9 cellular contexts compared by ENCODE assay signal in the genomic region with DNA sequence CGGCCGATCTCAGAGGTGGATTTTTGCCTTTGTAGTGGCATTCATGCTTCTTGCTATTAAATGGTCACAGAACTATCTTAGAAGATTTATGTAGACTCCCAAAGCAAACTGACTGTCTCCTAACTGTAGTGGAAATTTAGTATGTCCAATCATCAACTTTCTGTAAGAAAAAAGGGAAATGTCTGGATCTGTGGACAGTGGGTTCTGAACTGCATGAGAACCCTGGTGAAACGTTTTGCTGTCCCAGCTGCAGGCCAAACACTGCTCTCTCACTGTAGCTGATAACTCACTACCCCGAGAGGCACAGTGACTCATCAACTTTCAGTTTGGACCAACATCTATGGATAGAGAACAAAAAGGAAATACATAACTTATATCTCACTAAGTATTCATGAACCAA.
DNase-seq lines count a peak whose midpoint lies in the region; ATAC-seq and TF ChIP-seq lines count a peak whose summit lies in the region.
"Had no signal": no experiment of that assay in that cellular context is flagged by ENCODE, and none has a peak within 500 bp of the region (broad histone marks: within the 10 kb centered on the region; RNA-seq: fewer than 3 reads in every experiment).

No MANE protein-coding gene starts in this region.

- no peaks in the 10 kb centered on the region for H3K36me3 ChIP-seq in CD8-positive, alpha-beta memory T cell (ENCODE audit: insufficient read depth, low read length)
- H3K36me3 ChIP-seq in ascending aorta: no peaks in the 10 kb centered on the region

- no peaks in the 10 kb centered on the region for H3K4me1 ChIP-seq in CD8-positive, alpha-beta memory T cell (ENCODE audit: insufficient read depth, low read length)
- H3K4me1 ChIP-seq in ascending aorta: peaks cover 0 to 21% of the 10 kb centered on the region in 2 donors

- DNase-seq in CD8-positive, alpha-beta memory T cell: no peak
- DNase-seq in HPDE6-E6E7 (ENCODE audit: extremely low spot score): peak; percentile 49
- DNase-seq in ascending aorta (ENCODE audit: low spot score in 2 of 2): peak; percentile 21 to 75
- DNase-seq in inferior parietal cortex (ENCODE audit: extremely low spot score): peak; percentile 70
- peak; percentile 77 for DNase-seq in superior temporal gyrus (ENCODE audit: extremely low spot score)
- DNase-seq in glutamatergic neuron: no peak
- no peak for DNase-seq in cortex of kidney (lab: John Stamatoyannopoulos, UW)

- CTCF ChIA-PET in CD8-positive, alpha-beta memory T cell (lab: Charles Lee): no interaction called here

- no peak overlapping the region for H3K4me3 Mint-ChIP-seq in CD8-positive, alpha-beta memory T cell
- H3K4me3 Mint-ChIP-seq in glutamatergic neuron (ENCODE audit: unreplicated experiment): no peak overlapping the region
- H3K4me3 Mint-ChIP-seq: IgD-negative memory B cell had no signal

- H3K27me3 ChIP-seq in CD8-positive, alpha-beta memory T cell (ENCODE audit: insufficient read depth, low read length, poor library complexity, severe bottlenecking): no peaks in the 10 kb centered on the region
- no peaks in the 10 kb centered on the region for H3K27me3 ChIP-seq in ascending aorta

- H3K27me3 Mint-ChIP-seq in CD8-positive, alpha-beta memory T cell: no peaks in the 10 kb centered on the region
- H3K27me3 Mint-ChIP-seq in glutamatergic neuron (ENCODE audit: unreplicated experiment): peaks cover 1% of the 10 kb centered on the region

- TF ChIP-seq CTCF in ascending aorta (IDR thresholded peaks at IDR 0.05) (no peak), glutamatergic neuron (IDR thresholded peaks at IDR 0.05; ENCODE audit: partially characterized antibody, unreplicated experiment) (no peak)

- H3K27ac Mint-ChIP-seq in CD8-positive, alpha-beta memory T cell: no peak overlapping the region
- no peak overlapping the region for H3K27ac Mint-ChIP-seq in glutamatergic neuron (ENCODE audit: unreplicated experiment)
- H3K27ac Mint-ChIP-seq: IgD-negative memory B cell had no signal

- no peaks in the 10 kb centered on the region for H3K36me3 Mint-ChIP-seq in CD8-positive, alpha-beta memory T cell
- no peaks in the 10 kb centered on the region for H3K36me3 Mint-ChIP-seq in glutamatergic neuron (ENCODE audit: unreplicated experiment)
- H3K36me3 Mint-ChIP-seq: IgD-negative memory B cell had no signal

- peaks cover 0 to 11% (median 3%) of the 10 kb centered on the region in 5 donors for H3K9me3 Mint-ChIP-seq in CD8-positive, alpha-beta memory T cell
- H3K9me3 Mint-ChIP-seq in glutamatergic neuron (ENCODE audit: unreplicated experiment): no peaks in the 10 kb centered on the region

- ATAC-seq in GM21360 (IDR thresholded peaks at IDR 0.05; ENCODE audit: unreplicated experiment): peak; percentile 55

- H3K4me1 Mint-ChIP-seq in CD8-positive, alpha-beta memory T cell: no peaks in the 10 kb centered on the region
- H3K4me1 Mint-ChIP-seq in glutamatergic neuron (ENCODE audit: low read depth, unreplicated experiment): no peaks in the 10 kb centered on the region
- H3K4me1 Mint-ChIP-seq: IgD-negative memory B cell had no signal

- no peaks in the 10 kb centered on the region for H3K9me3 ChIP-seq in CD8-positive, alpha-beta memory T cell (ENCODE audit: low read length)
- H3K9me3 ChIP-seq in ascending aorta: no peaks in the 10 kb centered on the region

- H3K27ac ChIP-seq in CD8-positive, alpha-beta memory T cell (ENCODE audit: low read depth, low read length): peak overlapping the region; percentile 29
- H3K27ac ChIP-seq in ascending aorta: peak overlapping the region; percentile 38 to 64

- intact Hi-C loops in ascending aorta (cut with DNase I): no loop called here

- H3K4me3 ChIP-seq in CD8-positive, alpha-beta memory T cell (ENCODE audit: low read length): no peak overlapping the region
- H3K4me3 ChIP-seq in ascending aorta: peak overlapping the region; percentile 15 to 33

- POLR2A ChIA-PET in CD8-positive, alpha-beta memory T cell (lab: Charles Lee): no interaction called here

Comparison
In these comparisons a context has a peak if more than half of its experiments do, and no peak if none do; other contexts are left out.
1. DNase-seq: peak in HPDE6-E6E7 (single experiment), ascending aorta (2 of 2), inferior parietal cortex (single experiment) and superior temporal gyrus (single experiment); none in CD8-positive, alpha-beta memory T cell (0 of 5), glutamatergic neuron (single experiment) and cortex of kidney (single experiment).